Comparison of ENCODE assay signal across 18 cellular contexts in genomic region chr6:156703719-156704118, GRCh38.
DNase-seq lines count a peak whose midpoint lies in the region; ATAC-seq and TF ChIP-seq lines count a peak whose summit lies in the region.
"Had no signal": no experiment of that assay in that cellular context is flagged by ENCODE, and none has a peak within 500 bp of the region (broad histone marks: within the 10 kb centered on the region; RNA-seq: fewer than 3 reads in every experiment).

No MANE protein-coding gene starts in this region.

- WGBS in hepatocyte (ENCODE audit: low lambda C conversion rate, missing lambda C conversion rate), result 64% methylated on average over 6 of the region's 6 CpGs
- 67% methylated on average over 6 of the region's 6 CpGs for WGBS in smooth muscle cell (ENCODE audit: low lambda C conversion rate)

- H3K36me3 ChIP-seq in hepatocyte (replicated peaks; ENCODE audit: insufficient read depth, low read depth) (no peaks in the 10 kb centered on the region), smooth muscle cell (ENCODE audit: low read depth) (no peaks in the 10 kb centered on the region)
- H3K36me3 ChIP-seq: ascending aorta, SJSA1 had no signal

- H3K4me2 ChIP-seq in hepatocyte (no peak overlapping the region), smooth muscle cell (no peak overlapping the region)

- no peaks in the 10 kb centered on the region for H3K4me1 ChIP-seq in hepatocyte (ENCODE audit: insufficient read depth)
- peaks cover 7% of the 10 kb centered on the region for H3K4me1 ChIP-seq in smooth muscle cell (ENCODE audit: low read depth)
- H3K4me1 ChIP-seq: ascending aorta, SJSA1 had no signal

- H4K20me1 ChIP-seq in hepatocyte (ENCODE audit: insufficient read depth, poor library complexity, severe bottlenecking), result no peaks in the 10 kb centered on the region
- no peaks in the 10 kb centered on the region for H4K20me1 ChIP-seq in smooth muscle cell (ENCODE audit: low read depth)

- TF ChIP-seq CTCF in hepatocyte (IDR thresholded peaks at IDR 0.05; ENCODE audit: poor library complexity) (no peak), smooth muscle cell (IDR thresholded peaks at IDR 0.05; ENCODE audit: borderline replicate concordance, insufficient read depth, poor library complexity, severe bottlenecking) (no peak)

- peak overlapping the region; percentile 28 for H2AFZ ChIP-seq in hepatocyte
- H2AFZ ChIP-seq in smooth muscle cell (ENCODE audit: low read depth), result peak overlapping the region; percentile 79

- H3K4me3 ChIP-seq in hepatocyte (no peak overlapping the region), smooth muscle cell (no peak overlapping the region)
- H3K4me3 ChIP-seq: ascending aorta, SJSA1 had no signal

- H3K9ac ChIP-seq in smooth muscle cell (ENCODE audit: low read depth), result no peak overlapping the region

- H3K27ac ChIP-seq in hepatocyte (no peak overlapping the region), smooth muscle cell (ENCODE audit: low read depth) (no peak overlapping the region)
- H3K27ac ChIP-seq: ascending aorta, SJSA1 had no signal

- H3K27me3 ChIP-seq in hepatocyte, result no peaks in the 10 kb centered on the region
- no peaks in the 10 kb centered on the region for H3K27me3 ChIP-seq in smooth muscle cell (ENCODE audit: low read depth)
- H3K27me3 ChIP-seq: ascending aorta, SJSA1 had no signal

- H3K9me2 ChIP-seq in hepatocyte (replicated peaks; ENCODE audit: insufficient read depth), result no peaks in the 10 kb centered on the region

- ATAC-seq in GM18870 (IDR thresholded peaks at IDR 0.05; ENCODE audit: unreplicated experiment), result no peak
- ATAC-seq in GM21737 (IDR thresholded peaks at IDR 0.05; ENCODE audit: unreplicated experiment), result no peak
- no peak for ATAC-seq in GM18867 (IDR thresholded peaks at IDR 0.05; ENCODE audit: unreplicated experiment)
- ATAC-seq: activated T-cell treated with anti-CD3 and anti-CD28 coated beads, Interleukin-2, amount 50 U/mL, for 72 hours; HCT116 had no signal

- H3K79me2 ChIP-seq in hepatocyte, result no peaks in the 10 kb centered on the region
- H3K79me2 ChIP-seq in smooth muscle cell (ENCODE audit: low read depth), result no peaks in the 10 kb centered on the region

- DNase-seq in ELR (ENCODE audit: low read depth) (peak; percentile 26), amniotic epithelial cell (ENCODE audit: low read depth) (peak; percentile 61), hepatocyte (ENCODE audit: low spot score) (no peak), smooth muscle cell (lab: John Stamatoyannopoulos, UW; ENCODE audit: unreplicated experiment) (no peak)
- DNase-seq: activated T-cell treated with anti-CD3 and anti-CD28 coated beads, Interleukin-2, amount 50 U/mL, for 72 hours; CD4-positive, CD25-positive, alpha-beta regulatory T cell; central memory CD4-positive, alpha-beta T cell; mesendoderm; NCI-H1105; NCI-H446; nucleus accumbens; retina had no signal

- H3K9me3 ChIP-seq in hepatocyte (ENCODE audit: low read depth) (no peaks in the 10 kb centered on the region), smooth muscle cell (replicated peaks; ENCODE audit: low read depth) (no peaks in the 10 kb centered on the region)
- H3K9me3 ChIP-seq: ascending aorta, SJSA1 had no signal

- peaks cover 2% of the 10 kb centered on the region for H3F3A ChIP-seq in smooth muscle cell (ENCODE audit: low read depth)

Comparison
In these comparisons a context has a peak if more than half of its experiments do, and no peak if none do; other contexts are left out.
1. DNase-seq: peak in ELR (single experiment) and amniotic epithelial cell (single experiment); none in hepatocyte (single experiment) and smooth muscle cell (single experiment).